ENCODE assay signal across 1 cellular context in the genomic region with DNA sequence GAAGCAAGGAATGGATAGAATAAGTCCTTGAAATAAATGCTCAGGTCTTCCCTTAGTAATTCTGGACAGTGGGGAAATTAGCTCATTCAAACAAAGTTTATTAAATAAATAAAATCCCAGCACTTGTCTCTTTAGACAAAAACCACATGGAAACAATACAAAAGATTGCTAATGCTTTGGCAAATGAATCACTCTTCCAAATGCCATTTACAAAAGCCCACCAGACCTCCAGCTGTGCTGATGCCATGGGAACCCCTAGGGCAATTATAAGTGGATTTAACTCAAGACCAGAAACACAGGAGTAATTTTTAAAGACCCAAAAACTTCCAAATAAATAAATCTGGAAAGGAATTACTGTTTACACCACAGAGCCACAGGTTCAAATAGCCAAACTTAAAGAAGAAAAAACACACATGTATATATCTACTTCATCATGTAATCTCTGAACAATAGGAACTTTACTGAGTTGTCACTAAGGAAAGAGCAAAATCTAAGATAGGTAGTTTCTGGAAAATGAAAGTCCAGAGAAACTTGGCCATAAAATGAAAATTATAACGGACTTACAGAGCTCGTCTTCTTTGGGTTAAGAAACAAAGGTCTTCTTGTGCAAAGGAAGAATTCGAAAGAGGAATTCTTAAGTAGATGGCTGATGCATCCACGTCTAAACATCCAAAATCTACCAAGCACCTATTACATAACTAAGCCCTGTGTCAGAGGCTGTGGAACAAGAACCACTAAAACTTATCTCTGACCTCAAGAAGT.
TF ChIP-seq lines count a peak whose summit lies in the region.

No MANE protein-coding gene starts in this region.

TF ChIP-seq in IMR-90, 13 proteins besides CTCF, POLR2A, EP300 and RAD21 (continued from another document):
- no peak for TF ChIP-seq MXI1 (IDR thresholded peaks at IDR 0.05; ENCODE audit: borderline replicate concordance, low read depth, low read length)
- TF ChIP-seq RFX5 (IDR thresholded peaks at IDR 0.05; ENCODE audit: low read depth, low read length): no peak
- TF ChIP-seq, protein P1, sequence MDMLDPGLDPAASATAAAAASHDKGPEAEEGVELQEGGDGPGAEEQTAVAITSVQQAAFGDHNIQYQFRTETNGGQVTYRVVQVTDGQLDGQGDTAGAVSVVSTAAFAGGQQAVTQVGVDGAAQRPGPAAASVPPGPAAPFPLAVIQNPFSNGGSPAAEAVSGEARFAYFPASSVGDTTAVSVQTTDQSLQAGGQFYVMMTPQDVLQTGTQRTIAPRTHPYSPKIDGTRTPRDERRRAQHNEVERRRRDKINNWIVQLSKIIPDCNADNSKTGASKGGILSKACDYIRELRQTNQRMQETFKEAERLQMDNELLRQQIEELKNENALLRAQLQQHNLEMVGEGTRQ (IDR thresholded peaks at IDR 0.05; ENCODE audit: low read depth, low read length): no peak
- TF ChIP-seq NFE2L2 (IDR thresholded peaks at IDR 0.05; ENCODE audit: low read depth, low read length): no peak
TF ChIP-seq in IMR-90: peak in this region for 0.
